19 cellular contexts compared by ENCODE assay signal in genomic region chr17:75001915-75002843, GRCh38. TPM values are rescaled to one million over a fixed set of nuclear protein-coding genes. Genes with fewer than 3 reads are reported as not detected.
A peak's percentile ranks its signal among the peaks of the same experiment; 100 is the strongest.
DNase-seq lines count a peak whose midpoint lies in the region; ATAC-seq, FAIRE-seq and TF ChIP-seq lines count a peak whose summit lies in the region.
"Had no signal": no experiment of that assay in that cellular context is flagged by ENCODE, and none has a peak within 500 bp of the region (broad histone marks: within the 10 kb centered on the region; RNA-seq: fewer than 3 reads in every experiment).

No MANE protein-coding gene starts in this region.

- H3K4me1 ChIP-seq in kidney (ENCODE audit: control insufficient read depth in 1 of 2, insufficient read depth in 1 of 2, low read depth in 1 of 2, low read length in 2 of 2) = no peaks in the 10 kb centered on the region
- H3K4me1 ChIP-seq: Peyer's patch had no signal

- no peak for FAIRE-seq in kidney (lab: Jason Lieb, UNC)

- no peaks in the 10 kb centered on the region for H3K27me3 ChIP-seq in H7 (ENCODE audit: control insufficient read depth, insufficient read depth, low read length)
- H3K27me3 ChIP-seq: Peyer's patch had no signal

- H3K27ac Mint-ChIP-seq in stimulated activated naive B cell treated with anti-CD40 and anti-IgM and Interleukin-4, amounts not matched to agents 10 μg/mL and 1 μg/mL and 100 μg/mL, for 72 hours = peak overlapping the region; percentile 82

- peak overlapping the region; percentile 43 to 63 for H3K4me3 Mint-ChIP-seq in stimulated activated naive B cell treated with anti-CD40 and anti-IgM and Interleukin-4, amounts not matched to agents 10 μg/mL and 1 μg/mL and 100 μg/mL, for 72 hours

- H3K9me3 ChIP-seq in kidney (ENCODE audit: control insufficient read depth in 1 of 2, low read length in 2 of 2) = no peaks in the 10 kb centered on the region
- H3K9me3 ChIP-seq: Peyer's patch had no signal

- peak; percentile 25 for DNase-seq in D341Med (ENCODE audit: low spot score)
- DNase-seq in H7 = peak; percentile 32
- DNase-seq in NOMO-1 treated with DMSO at 0.1 percent for 48 hours (lab: John Stamatoyannopoulos, UW; ENCODE audit: unreplicated experiment) = peak; percentile 74
- DNase-seq in stimulated activated naive B cell treated with anti-CD40 and anti-IgM and Interleukin-4, amounts not matched to agents 10 μg/mL and 1 μg/mL and 100 μg/mL, for 72 hours = no peak
- no peak for DNase-seq in LoVo (ENCODE audit: low spot score)
- DNase-seq in kidney = no peak
- DNase-seq: ACHN, GF-D8, GOT3, NCI-H1694 treated with DMSO at 0.1 percent for 48 hours, NCI-H2227 treated with DMSO at 0.1 percent for 48 hours, NCI-H510A treated with DMSO at 0.1 percent for 48 hours, Peyer's patch, SW 1271, T-helper 2 cell had no signal

- H3K4me3 ChIP-seq in H7 (ENCODE audit: insufficient read depth, low read depth, low read length) = no peak overlapping the region
- no peak overlapping the region for H3K4me3 ChIP-seq in kidney (ENCODE audit: low read length in 2 of 2)
- H3K4me3 ChIP-seq: Peyer's patch had no signal

- ATAC-seq in stimulated activated naive B cell treated with anti-CD40 and anti-IgM and Interleukin-4, amounts not matched to agents 10 μg/mL and 1 μg/mL and 100 μg/mL, for 72 hours (replicated peaks) = peak; percentile 92 to 93
- ATAC-seq in GM18868 (IDR thresholded peaks at IDR 0.05; ENCODE audit: unreplicated experiment) = no peak
- ATAC-seq: Right ventricle myocardium inferior had no signal

- no peak overlapping the region for H3K9ac ChIP-seq in kidney (ENCODE audit: low read length in 2 of 2)
- H3K9ac ChIP-seq: KMS-11 had no signal

- peaks cover 11 to 16% of the 10 kb centered on the region in 2 donors for H3K4me1 Mint-ChIP-seq in stimulated activated naive B cell treated with anti-CD40 and anti-IgM and Interleukin-4, amounts not matched to agents 10 μg/mL and 1 μg/mL and 100 μg/mL, for 72 hours

- intact Hi-C loops in kidney (cut with DNase I) = no loop called here

- peaks cover 23 to 41% of the 10 kb centered on the region in 2 donors for H3K27me3 Mint-ChIP-seq in stimulated activated naive B cell treated with anti-CD40 and anti-IgM and Interleukin-4, amounts not matched to agents 10 μg/mL and 1 μg/mL and 100 μg/mL, for 72 hours

- H3K27ac ChIP-seq in kidney (ENCODE audit: low read depth in 2 of 2, low read length in 2 of 2) = no peak overlapping the region
- H3K27ac ChIP-seq: C4-2B, KMS-11, Peyer's patch had no signal

- TF ChIP-seq CTCF in kidney (IDR thresholded peaks at IDR 0.05; ENCODE audit: borderline replicate concordance, extremely low read depth, insufficient read depth) = no peak

- H3K36me3 ChIP-seq in H7 (replicated peaks; ENCODE audit: control insufficient read depth, insufficient read depth, low read length) (peaks cover 3% of the 10 kb centered on the region), kidney (ENCODE audit: control insufficient read depth in 1 of 2, insufficient read depth in 2 of 2, low read length in 2 of 2) (peaks cover 4 to 7% of the 10 kb centered on the region in 2 donors)

- H3K36me3 Mint-ChIP-seq in stimulated activated naive B cell treated with anti-CD40 and anti-IgM and Interleukin-4, amounts not matched to agents 10 μg/mL and 1 μg/mL and 100 μg/mL, for 72 hours = no peaks in the 10 kb centered on the region

- no peaks in the 10 kb centered on the region for H3K9me3 Mint-ChIP-seq in stimulated activated naive B cell treated with anti-CD40 and anti-IgM and Interleukin-4, amounts not matched to agents 10 μg/mL and 1 μg/mL and 100 μg/mL, for 72 hours

RNA-seq across cellular contexts. Expression of gene MRPL58, which starts 10.3 kb away (rescaled TPM):
- 62.0 and 68.4 TPM in 2 replicates for total RNA-seq in H7 (2014; rRNA removed; shearing (Covaris generic))
- 23.1 TPM for total RNA-seq in kidney
- polyA plus RNA-seq in kidney (ENCODE audit: insufficient read depth, low read depth, low replicate concordance) = 84.5 TPM

RNA-seq across cellular contexts. Expression of gene CDR2L, which starts 14.7 kb away (rescaled TPM):
- 23.5 and 25.9 TPM in 2 replicates for total RNA-seq in H7 (2014; rRNA removed; shearing (Covaris generic))
- total RNA-seq in kidney = 29.3 TPM
- 12.5 TPM for polyA plus RNA-seq in kidney (ENCODE audit: insufficient read depth, low read depth, low replicate concordance)

RNA-seq across cellular contexts. Expression of gene HID1, which starts 29.6 kb away (rescaled TPM):
- 2.1 and 7.8 TPM in 2 replicates for total RNA-seq in H7 (2014; rRNA removed; shearing (Covaris generic))
- 32.6 TPM for total RNA-seq in kidney
- 13.6 TPM for polyA plus RNA-seq in kidney (ENCODE audit: insufficient read depth, low read depth, low replicate concordance)

RNA-seq across cellular contexts. Expression of gene ATP5PD, which starts 44.6 kb away (rescaled TPM):
- total RNA-seq in H7 (2014; rRNA removed; shearing (Covaris generic)) = 399 and 432 TPM in 2 replicates
- 261 TPM for total RNA-seq in kidney
- polyA plus RNA-seq in kidney (ENCODE audit: insufficient read depth, low read depth, low replicate concordance) = 916 TPM

RNA-seq across cellular contexts. Expression of gene KCTD2, which starts 44.8 kb away (rescaled TPM):
- total RNA-seq in H7 (2014; rRNA removed; shearing (Covaris generic)) = 34.9 and 41.0 TPM in 2 replicates
- 30.2 TPM for total RNA-seq in kidney
- 26.0 TPM for polyA plus RNA-seq in kidney (ENCODE audit: insufficient read depth, low read depth, low replicate concordance)

Comparison
In these comparisons a context has a peak if more than half of its experiments do, and no peak if none do; other contexts are left out.
1. DNase-seq: peak in D341Med (single experiment), H7 (single experiment) and NOMO-1 treated with DMSO at 0.1 percent for 48 hours (single experiment); none in stimulated activated naive B cell treated with anti-CD40 and anti-IgM and Interleukin-4, amounts not matched to agents 10 μg/mL and 1 μg/mL and 100 μg/mL, for 72 hours (single experiment), LoVo (single experiment) and kidney (single experiment).